28 cellular contexts compared by ENCODE assay signal in genomic region chr15:43091859-43092258, GRCh38. TPM values are rescaled to one million over a fixed set of nuclear protein-coding genes. Genes with fewer than 3 reads are reported as not detected.
DNase-seq lines count a peak whose midpoint lies in the region; ATAC-seq, FAIRE-seq and TF ChIP-seq lines count a peak whose summit lies in the region.
"Had no signal": no experiment of that assay in that cellular context is flagged by ENCODE, and none has a peak within 500 bp of the region (broad histone marks: within the 10 kb centered on the region; RNA-seq: fewer than 3 reads in every experiment).

No MANE protein-coding gene starts in this region.

- H3K9me3 ChIP-seq in astrocyte (ENCODE audit: insufficient read depth, low read depth, low read length): no peaks in the 10 kb centered on the region
- no peaks in the 10 kb centered on the region for H3K9me3 ChIP-seq in fibroblast of lung (ENCODE audit: control insufficient read depth, insufficient read depth, low read depth, low read length)
- H3K9me3 ChIP-seq in subcutaneous abdominal adipose tissue (ENCODE audit: control insufficient read depth in 5 of 5, low read length in 5 of 5): no peaks in the 10 kb centered on the region
- H3K9me3 ChIP-seq: BE2C, HAP-1, MG63, SJSA1 had no signal

- H3K4me3 Mint-ChIP-seq in HFFc6 (no peak overlapping the region), astrocyte (ENCODE audit: unreplicated experiment) (no peak overlapping the region)
- H3K4me3 Mint-ChIP-seq: CD14-positive monocyte had no signal

- H3K27me3 ChIP-seq in astrocyte (ENCODE audit: insufficient read depth, low read length) (no peaks in the 10 kb centered on the region), fibroblast of lung (ENCODE audit: control insufficient read depth, insufficient read depth, low read length) (no peaks in the 10 kb centered on the region), subcutaneous abdominal adipose tissue (ENCODE audit: control insufficient read depth in 5 of 5, insufficient read depth in 4 of 5, low read length in 5 of 5) (no peaks in the 10 kb centered on the region)
- H3K27me3 ChIP-seq: BE2C, MG63, SJSA1 had no signal

- H3K4me1 Mint-ChIP-seq in HFFc6 (ENCODE audit: low read depth) (peaks cover 50% of the 10 kb centered on the region), astrocyte (ENCODE audit: low read depth, unreplicated experiment) (peaks cover 32% of the 10 kb centered on the region)

- no peak for TF ChIP-seq CTCF in HFFc6 (IDR thresholded peaks at IDR 0.05)
- TF ChIP-seq CTCF in astrocyte (IDR thresholded peaks at IDR 0.05; ENCODE audit: insufficient read depth, low read depth, low read length): no peak
- TF ChIP-seq CTCF in fibroblast of lung (conservative IDR thresholded peaks at IDR 0.05 in 1 of 2, IDR thresholded peaks at IDR 0.05 in 1 of 2; ENCODE audit: low read depth in 1 of 2, low read length in 2 of 2): no peak

- H4K20me1 ChIP-seq in astrocyte (ENCODE audit: insufficient read depth, low read length): peaks cover 41% of the 10 kb centered on the region
- no peaks in the 10 kb centered on the region for H4K20me1 ChIP-seq in fibroblast of lung (ENCODE audit: control insufficient read depth, extremely low read depth, insufficient read depth, low read length)

- H3K4me3 ChIP-seq in astrocyte (ENCODE audit: insufficient read depth, low read depth, low read length) (no peak overlapping the region), fibroblast of lung (replicated peaks in 1 of 4; ENCODE audit: control extremely low read depth in 1 of 4, insufficient read depth in 1 of 4, low read depth in 3 of 4, low read length in 4 of 4) (no peak overlapping the region), subcutaneous abdominal adipose tissue (ENCODE audit: low read depth in 1 of 5, low read length in 5 of 5) (no peak overlapping the region)
- H3K4me3 ChIP-seq: HAP-1, MG63, PC-9, SJSA1 had no signal

- H3K36me3 ChIP-seq in astrocyte (ENCODE audit: insufficient read depth, low read length) (no peaks in the 10 kb centered on the region), fibroblast of lung (ENCODE audit: control insufficient read depth, insufficient read depth, low read length) (no peaks in the 10 kb centered on the region), subcutaneous abdominal adipose tissue (ENCODE audit: control insufficient read depth in 5 of 5, insufficient read depth in 5 of 5, low read length in 5 of 5) (no peaks in the 10 kb centered on the region)

- FAIRE-seq in astrocyte (lab: Jason Lieb, UNC): no peak
- FAIRE-seq: GM12892 had no signal

- H3K9ac ChIP-seq in astrocyte (ENCODE audit: low read length) (no peak overlapping the region), fibroblast of lung (ENCODE audit: insufficient read depth, low read length) (no peak overlapping the region), subcutaneous abdominal adipose tissue (ENCODE audit: low read length in 5 of 5) (peak overlapping the region in 1 of 5 donors; percentile 35)

- no peak for ATAC-seq in HG02973 (IDR thresholded peaks at IDR 0.05; ENCODE audit: unreplicated experiment)
- ATAC-seq: Right ventricle myocardium inferior had no signal

- H3K79me2 ChIP-seq in astrocyte (ENCODE audit: insufficient read depth, low read length) (peaks cover 77% of the 10 kb centered on the region), fibroblast of lung (ENCODE audit: control insufficient read depth, insufficient read depth, low read length) (peaks cover 20% of the 10 kb centered on the region)

- H3K4me1 ChIP-seq in astrocyte (ENCODE audit: insufficient read depth, low read length) (peaks cover 20% of the 10 kb centered on the region), fibroblast of lung (ENCODE audit: control insufficient read depth, extremely low read depth, insufficient read depth, low read length) (peaks cover 10% of the 10 kb centered on the region), subcutaneous abdominal adipose tissue (ENCODE audit: control insufficient read depth in 5 of 5, insufficient read depth in 5 of 5, low read length in 5 of 5) (peaks cover 0 to 27% (median 20%) of the 10 kb centered on the region in 5 donors)
- H3K4me1 ChIP-seq: BE2C had no signal

- H3K4me2 ChIP-seq in astrocyte (ENCODE audit: low read length): no peak overlapping the region
- no peak overlapping the region for H3K4me2 ChIP-seq in fibroblast of lung (ENCODE audit: extremely low read depth, insufficient read depth, low read length)
- H3K4me2 ChIP-seq: PC-9 had no signal

- H3K9me3 Mint-ChIP-seq in HFFc6 (no peaks in the 10 kb centered on the region), astrocyte (ENCODE audit: unreplicated experiment) (no peaks in the 10 kb centered on the region)

- H3K36me3 Mint-ChIP-seq in HFFc6 (ENCODE audit: low read depth): peaks cover 17% of the 10 kb centered on the region
- H3K36me3 Mint-ChIP-seq in astrocyte (ENCODE audit: low read depth, unreplicated experiment): peaks cover 9% of the 10 kb centered on the region

- H3K27ac ChIP-seq in astrocyte (ENCODE audit: low read depth, low read length) (peak overlapping the region; percentile 41), fibroblast of lung (ENCODE audit: insufficient read depth, low read length) (peak overlapping the region; percentile 55), subcutaneous abdominal adipose tissue (ENCODE audit: low read depth, low read length) (peak overlapping the region; percentile 81)
- H3K27ac ChIP-seq: PC-9, SJSA1 had no signal

- H2AFZ ChIP-seq in astrocyte (ENCODE audit: low read depth, low read length) (no peak overlapping the region), fibroblast of lung (ENCODE audit: low read length) (no peak overlapping the region)
- H2AFZ ChIP-seq: PC-9 had no signal

- DNase-seq in HFFc6: no peak
- no peak for DNase-seq in astrocyte (ENCODE audit: low read depth)
- DNase-seq in fibroblast of lung (ENCODE audit: low read depth in 2 of 2): no peak
- no peak for DNase-seq in islet precursor cell
- no peak for DNase-seq in foreskin melanocyte
- DNase-seq: BE2C; Calu3; DMS153; DND-41; GOT3; KBM-7; MG63; NCI-H1048; NCI-H1417; NCI-H1694; NCI-H2029 treated with DMSO at 0.1 percent for 48 hours; NCI-H446 treated with DMSO at 0.1 percent for 48 hours; NCI-H526; NCI-H82; NK-92 treated with Interleukin-12 subunit alpha and Interleukin-12 subunit beta, amount 100 ng/mL, for 24 hours; PC-9 had no signal

- no peaks in the 10 kb centered on the region; the same call in 1 of the 2 replicates for H3K27me3 Mint-ChIP-seq in HFFc6 (ENCODE audit: insufficient read depth)
- H3K27me3 Mint-ChIP-seq in astrocyte (ENCODE audit: low read depth, unreplicated experiment): no peaks in the 10 kb centered on the region

- H3K27ac Mint-ChIP-seq in HFFc6: 0 out of 2 replicates have a peak overlapping the region, but pooled peaks have one; percentile 2
- peak overlapping the region; percentile 95 for H3K27ac Mint-ChIP-seq in astrocyte (ENCODE audit: unreplicated experiment)

RNA-seq across cellular contexts. Expression of gene UBR1, which starts 14.0 kb away (rescaled TPM):
- total RNA-seq in HFFc6 (2021; fragmentation: NEBNext Ultra II Directional; extraction: Animal tissue kit (Norgen Biotek cat#: 25700)): 10 to 100 TPM; 24.6 to 30.1 (median 26.8) TPM
- total RNA-seq in astrocyte (25.7 and 28.2 TPM in 2 replicates), fibroblast of lung (32.6 and 45.6 TPM in 2 replicates)
- 14.0 and 18.2 TPM in 2 replicates for polyA plus RNA-seq in fibroblast of lung
- 10.5 and 11.9 TPM in 2 replicates for polyA plus RNA-seq in fibroblast of lung (2012)
- 7.0 and 9.9 TPM in 2 replicates for polyA minus RNA-seq in fibroblast of lung (ENCODE audit: low replicate concordance)

RNA-seq across cellular contexts. Expression of gene TMEM62, which starts 41.5 kb away (rescaled TPM):
- total RNA-seq in HFFc6 (2021; fragmentation: NEBNext Ultra II Directional; extraction: Animal tissue kit (Norgen Biotek cat#: 25700)): 10 to 100 TPM in 4 of 6 experiments, 1 to 10 TPM in 2; 8.2 to 12.1 (median 11.2) TPM
- total RNA-seq in astrocyte (14.0 and 15.2 TPM in 2 replicates), fibroblast of lung (11.8 and 20.8 TPM in 2 replicates)
- 8.0 and 10.7 TPM in 2 replicates for polyA plus RNA-seq in fibroblast of lung
- polyA plus RNA-seq in fibroblast of lung (2012): 7.5 and 9.2 TPM in 2 replicates
- polyA minus RNA-seq in fibroblast of lung (ENCODE audit: low replicate concordance): 0.31 and 1.6 TPM in 2 replicates
